13 cellular contexts compared by ENCODE assay signal in the genomic region with DNA sequence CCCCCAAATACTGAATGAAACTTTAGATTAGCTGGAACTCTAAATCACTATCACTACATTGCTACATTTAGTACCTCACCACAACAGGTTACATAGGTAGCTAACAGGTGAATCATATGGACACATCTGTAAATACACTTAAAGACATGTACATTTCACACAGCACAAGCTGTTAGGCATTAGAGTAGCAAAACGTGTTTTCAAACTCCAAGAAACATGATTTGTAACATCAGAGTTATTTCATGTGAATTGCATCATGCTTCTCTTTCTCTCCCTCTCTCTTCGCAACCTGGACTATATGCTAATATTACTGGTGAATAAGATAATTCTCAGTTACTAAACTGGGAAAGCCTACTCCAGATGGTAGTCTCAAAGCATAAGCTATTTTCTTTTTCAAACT. TPM values are rescaled to one million over a fixed set of nuclear protein-coding genes. Genes with fewer than 3 reads are reported as not detected.
A peak's percentile ranks its signal among the peaks of the same experiment; 100 is the strongest.
DNase-seq lines count a peak whose midpoint lies in the region; ATAC-seq and TF ChIP-seq lines count a peak whose summit lies in the region.
"Had no signal": no experiment of that assay in that cellular context is flagged by ENCODE, and none has a peak within 500 bp of the region (broad histone marks: within the 10 kb centered on the region; RNA-seq: fewer than 3 reads in every experiment).

No MANE protein-coding gene starts in this region.

- peaks cover 68% of the 10 kb centered on the region for H3K4me1 Mint-ChIP-seq in activated T-cell treated with anti-CD3 and anti-CD28 coated beads, Interleukin-2, amount 50 U/mL, for 72 hours (ENCODE audit: low read depth)
- H3K4me1 Mint-ChIP-seq in type B pancreatic cell (ENCODE audit: unreplicated experiment): peaks cover 16% of the 10 kb centered on the region

- H3K27me3 Mint-ChIP-seq in activated T-cell treated with anti-CD3 and anti-CD28 coated beads, Interleukin-2, amount 50 U/mL, for 72 hours (ENCODE audit: low read depth): no peaks in the 10 kb centered on the region
- no peaks in the 10 kb centered on the region for H3K27me3 Mint-ChIP-seq in type B pancreatic cell
- H3K27me3 Mint-ChIP-seq: dendritic cell treated with granulocyte-macrophage colony-stimulating factor and Interleukin-4, amounts not matched to agents 40 ng/mL and 50 ng/mL, for 4 days had no signal

- no peak for ATAC-seq in activated T-cell treated with anti-CD3 and anti-CD28 coated beads, Interleukin-2, amount 50 U/mL, for 72 hours (replicated peaks in 1 of 2)
- no peak for ATAC-seq in HG02973 (IDR thresholded peaks at IDR 0.05; ENCODE audit: unreplicated experiment)
- no peak for ATAC-seq in GM19455 (IDR thresholded peaks at IDR 0.05; ENCODE audit: unreplicated experiment)
- ATAC-seq: activated CD4-positive, CD25-positive, alpha-beta regulatory T cell treated with anti-CD3 and anti-CD28 coated beads, Interleukin-2, amount 50 U/mL, for 24 hours had no signal

- DNase-seq in activated T-cell treated with anti-CD3 and anti-CD28 coated beads, Interleukin-2, amount 50 U/mL, for 72 hours: no peak
- no peak for DNase-seq in activated T-cell treated with anti-CD3 and anti-CD28 coated beads, Interleukin-2, amount 50 U/mL, for 48 hours
- DNase-seq in RKO (ENCODE audit: low spot score) (peak; percentile 6), fibroblast of gingiva (ENCODE audit: low read depth) (peak; percentile 40), type B pancreatic cell (ENCODE audit: extremely low spot score, unreplicated experiment) (no peak), NOMO-1 treated with dmso at 0.1 percent for 144 hours (lab: John Stamatoyannopoulos, UW; ENCODE audit: unreplicated experiment) (no peak)
- DNase-seq: activated naive CD4-positive, alpha-beta T cell treated with Interleukin-2 at 50 U/mL for 16 hours; NCI-H524; nephron progenitor cell had no signal

- H3K4me3 Mint-ChIP-seq in activated T-cell treated with anti-CD3 and anti-CD28 coated beads, Interleukin-2, amount 50 U/mL, for 72 hours: peak overlapping the region; percentile 54 to 82
- H3K4me3 Mint-ChIP-seq in type B pancreatic cell: no peak overlapping the region
- H3K4me3 Mint-ChIP-seq: dendritic cell treated with granulocyte-macrophage colony-stimulating factor and Interleukin-4, amounts not matched to agents 40 ng/mL and 50 ng/mL, for 4 days; nephron progenitor cell had no signal

- TF ChIP-seq CTCF in type B pancreatic cell (conservative IDR thresholded peaks at IDR 0.05): no peak

- H3K36me3 Mint-ChIP-seq in activated T-cell treated with anti-CD3 and anti-CD28 coated beads, Interleukin-2, amount 50 U/mL, for 72 hours (ENCODE audit: insufficient read depth in 2 of 2): peaks cover 16 to 18% of the 10 kb centered on the region in 2 donors
- H3K36me3 Mint-ChIP-seq in type B pancreatic cell: peaks cover 11% of the 10 kb centered on the region

- no peaks in the 10 kb centered on the region for H3K9me3 Mint-ChIP-seq in activated T-cell treated with anti-CD3 and anti-CD28 coated beads, Interleukin-2, amount 50 U/mL, for 72 hours
- no peaks in the 10 kb centered on the region for H3K9me3 Mint-ChIP-seq in type B pancreatic cell
- H3K9me3 Mint-ChIP-seq: dendritic cell treated with granulocyte-macrophage colony-stimulating factor and Interleukin-4, amounts not matched to agents 40 ng/mL and 50 ng/mL, for 4 days; nephron progenitor cell had no signal

- H3K27ac Mint-ChIP-seq in activated T-cell treated with anti-CD3 and anti-CD28 coated beads, Interleukin-2, amount 50 U/mL, for 72 hours: peak overlapping the region; percentile 99
- H3K27ac Mint-ChIP-seq in type B pancreatic cell: peak overlapping the region; percentile 44
- H3K27ac Mint-ChIP-seq: dendritic cell treated with granulocyte-macrophage colony-stimulating factor and Interleukin-4, amounts not matched to agents 40 ng/mL and 50 ng/mL, for 4 days; nephron progenitor cell had no signal

RNA-seq across cellular contexts. Expression of a gene that starts 4.3 kb away (rescaled TPM):
- total RNA-seq in activated T-cell treated with anti-CD3 and anti-CD28 coated beads, Interleukin-2, amount 50 U/mL, for 72 hours: 10 to 100 TPM; 70.5 to 79.2 TPM
- 58.3 and 59.0 TPM in 2 replicates for total RNA-seq in type B pancreatic cell (ENCODE audit: low replicate concordance)

Comparison
In these comparisons a context has a peak if more than half of its experiments do, and no peak if none do; other contexts are left out.
1. DNase-seq: peak in RKO (single experiment) and fibroblast of gingiva (single experiment); none in activated T-cell treated with anti-CD3 and anti-CD28 coated beads, Interleukin-2, amount 50 U/mL, for 72 hours (0 of 2), activated T-cell treated with anti-CD3 and anti-CD28 coated beads, Interleukin-2, amount 50 U/mL, for 48 hours (0 of 2), type B pancreatic cell (single experiment) and NOMO-1 treated with dmso at 0.1 percent for 144 hours (single experiment).